In the genomic region with DNA sequence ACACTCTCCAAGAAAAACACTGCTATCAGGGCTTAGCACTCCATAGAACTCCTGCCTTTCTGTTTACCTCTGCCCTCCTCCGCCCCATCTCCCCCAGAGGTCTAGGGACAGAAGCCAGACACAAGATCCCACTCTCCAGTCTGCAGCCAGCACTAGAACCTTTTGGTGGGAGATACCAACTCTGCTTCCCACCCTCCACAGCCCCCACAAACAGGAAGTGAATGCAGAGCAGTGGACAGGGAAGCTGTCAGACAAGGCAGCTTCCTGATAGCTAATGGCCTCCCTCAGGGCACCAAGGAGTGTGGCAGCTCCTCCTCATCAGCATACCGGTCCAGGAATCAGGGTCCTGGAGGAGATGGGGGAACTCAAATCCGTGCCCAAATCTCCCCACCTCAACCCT, we compare ENCODE assay signal across 25 cellular contexts. TPM values are rescaled to one million over a fixed set of nuclear protein-coding genes. Genes with fewer than 3 reads are reported as not detected.
DNase-seq lines count a peak whose midpoint lies in the region; ATAC-seq, FAIRE-seq and TF ChIP-seq lines count a peak whose summit lies in the region.
"Had no signal": no experiment of that assay in that cellular context is flagged by ENCODE, and none has a peak within 500 bp of the region (broad histone marks: within the 10 kb centered on the region; RNA-seq: fewer than 3 reads in every experiment).

No MANE protein-coding gene starts in this region.

- H4K91ac ChIP-seq in trophoblast cell (ENCODE audit: low read depth, low read length), result no peak overlapping the region

- no peak for FAIRE-seq in K562 (lab: Jason Lieb, UNC)

- DNase-seq in activated naive CD4-positive, alpha-beta T cell treated with anti-CD3 and anti-CD28 coated beads, Interleukin-2, amount 10 ng/mL, durations not matched to agents 7 days and 5 days, result no peak
- DNase-seq in NOMO-1 treated with DMSO at 0.1 percent for 48 hours (lab: John Stamatoyannopoulos, UW; ENCODE audit: unreplicated experiment) (peak; percentile 17), K562 (ENCODE audit: extremely low read depth in 1 of 4, low spot score in 3 of 4) (peak in 1 of 4 experiments; percentile 8), trophoblast cell (no peak), putamen (ENCODE audit: low spot score) (no peak), Calu3 (no peak)
- DNase-seq: activated CD4-positive, alpha-beta T cell treated with anti-CD3 and anti-CD28 coated beads for 48 hours; kidney glomerular epithelial cell; mesenchymal stem cell; NCI-H1417; NCI-H774 had no signal

- H3K4me1 ChIP-seq in K562 (replicated peaks in 1 of 2; ENCODE audit: control insufficient read depth in 2 of 2, insufficient read depth in 2 of 2, low read length in 2 of 2) (peaks cover 0 to 15% of the 10 kb centered on the region in 2 experiments; a peak in 3 of 5 replicates), trophoblast cell (ENCODE audit: control insufficient read depth in 1 of 2, insufficient read depth in 2 of 2, low read length in 2 of 2) (no peaks in the 10 kb centered on the region)

- no peak overlapping the region for H2BK12ac ChIP-seq in trophoblast cell (ENCODE audit: low read length)

- peak overlapping the region; percentile 6 for H4K12ac ChIP-seq in trophoblast cell (ENCODE audit: low read depth, low read length)

- H3K18ac ChIP-seq in trophoblast cell (ENCODE audit: low read length), result no peak overlapping the region

- H3K9me3 Mint-ChIP-seq in activated naive CD4-positive, alpha-beta T cell treated with anti-CD3 and anti-CD28 coated beads, Interleukin-2, amount 50 U/mL, for 24 hours, result no peaks in the 10 kb centered on the region
- H3K9me3 Mint-ChIP-seq in activated naive CD4-positive, alpha-beta T cell treated with anti-CD3 and anti-CD28 coated beads, Interleukin-2, amount 10 ng/mL, durations not matched to agents 7 days and 5 days, result no peaks in the 10 kb centered on the region
- no peaks in the 10 kb centered on the region for H3K9me3 Mint-ChIP-seq in Calu3 (ENCODE audit: low read depth, unreplicated experiment)
- H3K9me3 Mint-ChIP-seq: activated T-helper 17 cell treated with anti-CD3 and anti-CD28 coated beads, Interleukin-2, amount 50 U/mL, for 72 hours; dendritic cell treated with granulocyte-macrophage colony-stimulating factor and Interleukin-4, amounts not matched to agents 40 ng/mL and 50 ng/mL, for 4 days; natural killer cell treated with Interleukin-12 subunit alpha and Interleukin-12 subunit beta and Interleukin-15 and Interleukin-18, amount 100 ng/mL, for 72 hours had no signal

- H3K79me1 ChIP-seq in trophoblast cell (ENCODE audit: low read length), result no peaks in the 10 kb centered on the region

- H2AFZ ChIP-seq in K562 (ENCODE audit: low read depth, low read length), result no peak overlapping the region; the same call in 1 of the 2 replicates
- no peak overlapping the region for H2AFZ ChIP-seq in trophoblast cell (ENCODE audit: insufficient read depth, low read length, poor library complexity)

- intact Hi-C loops in K562 (cut with micrococcal nuclease) (no loop called here), Calu3 (cut with micrococcal nuclease; ENCODE audit: unreplicated experiment) (no loop called here)

- H3K9me3 ChIP-seq in K562 (replicated peaks; ENCODE audit: control insufficient read depth, insufficient read depth, low read depth, low read length), result no peaks in the 10 kb centered on the region
- H3K9me3 ChIP-seq in trophoblast cell (ENCODE audit: insufficient read depth, low read depth, low read length), result no peaks in the 10 kb centered on the region
- H3K9me3 ChIP-seq: breast epithelium, spleen had no signal

- H4K20me1 ChIP-seq in K562 (replicated peaks; ENCODE audit: control insufficient read depth, insufficient read depth, low read length), result no peaks in the 10 kb centered on the region

- H3K4me3 ChIP-seq in K562 (no peak overlapping the region), trophoblast cell (ENCODE audit: low read depth, low read length) (no peak overlapping the region)
- H3K4me3 ChIP-seq: breast epithelium, spleen had no signal

- POLR2A ChIA-PET in K562 (lab: Yijun Ruan, JAX), result interaction anchor here (0.7 to 0.8 kb wide), 3 partner anchors 11 to 22 kb away, joined by 3 to 4 read pairs (median 3); no protein-coding TSS in a partner anchor

- no peak for TF ChIP-seq RAD21 in K562 (CRISPR knock-in tag; conservative IDR thresholded peaks at IDR 0.05 in 1 of 2, IDR thresholded peaks at IDR 0.05 in 1 of 2)

- peak overlapping the region; percentile 26 for H3K27ac Mint-ChIP-seq in activated naive CD4-positive, alpha-beta T cell treated with anti-CD3 and anti-CD28 coated beads, Interleukin-2, amount 50 U/mL, for 24 hours
- no peak overlapping the region for H3K27ac Mint-ChIP-seq in activated naive CD4-positive, alpha-beta T cell treated with anti-CD3 and anti-CD28 coated beads, Interleukin-2, amount 10 ng/mL, durations not matched to agents 7 days and 5 days
- H3K27ac Mint-ChIP-seq in Calu3 (ENCODE audit: unreplicated experiment), result no peak overlapping the region
- H3K27ac Mint-ChIP-seq: activated T-helper 17 cell treated with anti-CD3 and anti-CD28 coated beads, Interleukin-2, amount 50 U/mL, for 72 hours; dendritic cell treated with granulocyte-macrophage colony-stimulating factor and Interleukin-4, amounts not matched to agents 40 ng/mL and 50 ng/mL, for 4 days; natural killer cell treated with Interleukin-12 subunit alpha and Interleukin-12 subunit beta and Interleukin-15 and Interleukin-18, amount 100 ng/mL, for 72 hours; progenitor cell of endocrine pancreas had no signal

- H3K9me1 ChIP-seq in K562 (ENCODE audit: control insufficient read depth, insufficient read depth, low read length), result no peaks in the 10 kb centered on the region

- no peak overlapping the region for H3K14ac ChIP-seq in trophoblast cell (ENCODE audit: low read length)

- no peak overlapping the region for H2AK5ac ChIP-seq in trophoblast cell (ENCODE audit: low read length)

- no peak overlapping the region for H2BK120ac ChIP-seq in trophoblast cell (ENCODE audit: insufficient read depth, low read length, poor library complexity)

- peaks cover 4% of the 10 kb centered on the region for H3K4me1 Mint-ChIP-seq in activated naive CD4-positive, alpha-beta T cell treated with anti-CD3 and anti-CD28 coated beads, Interleukin-2, amount 50 U/mL, for 24 hours
- peaks cover 4% of the 10 kb centered on the region for H3K4me1 Mint-ChIP-seq in activated naive CD4-positive, alpha-beta T cell treated with anti-CD3 and anti-CD28 coated beads, Interleukin-2, amount 10 ng/mL, durations not matched to agents 7 days and 5 days
- H3K4me1 Mint-ChIP-seq in Calu3 (ENCODE audit: low read depth, unreplicated experiment), result peaks cover 9% of the 10 kb centered on the region
- H3K4me1 Mint-ChIP-seq: activated T-helper 17 cell treated with anti-CD3 and anti-CD28 coated beads, Interleukin-2, amount 50 U/mL, for 72 hours had no signal

- H3K4me2 ChIP-seq in K562 (ENCODE audit: insufficient read depth, low read length) (no peak overlapping the region), trophoblast cell (ENCODE audit: low read length) (no peak overlapping the region)
- H3K4me2 ChIP-seq: KMS-11 had no signal

- H3K36me3 ChIP-seq in K562 (ENCODE audit: control insufficient read depth, insufficient read depth, low read length) (no peaks in the 10 kb centered on the region), trophoblast cell (ENCODE audit: control insufficient read depth in 1 of 2, insufficient read depth in 2 of 2, low read length in 2 of 2) (no peaks in the 10 kb centered on the region)
- H3K36me3 ChIP-seq: breast epithelium, spleen had no signal

- peaks cover 25% of the 10 kb centered on the region for H3K27me3 Mint-ChIP-seq in activated naive CD4-positive, alpha-beta T cell treated with anti-CD3 and anti-CD28 coated beads, Interleukin-2, amount 50 U/mL, for 24 hours
- peaks cover 96% of the 10 kb centered on the region for H3K27me3 Mint-ChIP-seq in activated naive CD4-positive, alpha-beta T cell treated with anti-CD3 and anti-CD28 coated beads, Interleukin-2, amount 10 ng/mL, durations not matched to agents 7 days and 5 days
- H3K27me3 Mint-ChIP-seq in Calu3 (ENCODE audit: unreplicated experiment), result peaks cover 54% of the 10 kb centered on the region

- no peak overlapping the region for H3K23ac ChIP-seq in trophoblast cell (ENCODE audit: low read length)

- in situ Hi-C loops in K562 (cut with MboI), result no loop called here

- ATAC-seq in K562, result no peak
- ATAC-seq in GM19463 (IDR thresholded peaks at IDR 0.05; ENCODE audit: unreplicated experiment), result no peak
- ATAC-seq: activated T-helper 17 cell treated with anti-CD3 and anti-CD28 coated beads, Interleukin-2, amount 50 U/mL, for 72 hours; natural killer cell treated with Interleukin-12 subunit alpha and Interleukin-12 subunit beta and Interleukin-15 and Interleukin-18, amount 100 ng/mL, for 72 hours; SK-N-SH treated with all-trans-retinoic acid at 6 μM for 48 hours had no signal

- no peaks in the 10 kb centered on the region for H3K79me2 ChIP-seq in K562 (ENCODE audit: control insufficient read depth, insufficient read depth, low read length)
- no peaks in the 10 kb centered on the region for H3K79me2 ChIP-seq in trophoblast cell (ENCODE audit: control insufficient read depth, insufficient read depth, low read length, poor library complexity)

- peak overlapping the region; percentile 36 for H4K8ac ChIP-seq in trophoblast cell (ENCODE audit: low read depth, low read length)

- H3K9ac ChIP-seq in K562 (ENCODE audit: insufficient read depth in 1 of 2, low read depth in 2 of 2, low read length in 2 of 2), result no peak overlapping the region
- H3K9ac ChIP-seq in trophoblast cell (ENCODE audit: low read length), result no peak overlapping the region
- H3K9ac ChIP-seq: KMS-11 had no signal

- no peaks in the 10 kb centered on the region for H3K36me3 Mint-ChIP-seq in activated naive CD4-positive, alpha-beta T cell treated with anti-CD3 and anti-CD28 coated beads, Interleukin-2, amount 50 U/mL, for 24 hours
- no peaks in the 10 kb centered on the region for H3K36me3 Mint-ChIP-seq in activated naive CD4-positive, alpha-beta T cell treated with anti-CD3 and anti-CD28 coated beads, Interleukin-2, amount 10 ng/mL, durations not matched to agents 7 days and 5 days
- H3K36me3 Mint-ChIP-seq in Calu3 (ENCODE audit: insufficient read depth, unreplicated experiment), result peaks cover 12% of the 10 kb centered on the region
- H3K36me3 Mint-ChIP-seq: natural killer cell treated with Interleukin-12 subunit alpha and Interleukin-12 subunit beta and Interleukin-15 and Interleukin-18, amount 100 ng/mL, for 72 hours had no signal

- no peak for TF ChIP-seq POLR2A in K562 (conservative IDR thresholded peaks at IDR 0.05)

- no peak for TF ChIP-seq EP300 in K562 (IDR thresholded peaks at IDR 0.05; ENCODE audit: low read length)

- no peak overlapping the region for H2BK5ac ChIP-seq in trophoblast cell (ENCODE audit: low read depth, low read length, poor library complexity)

- H3K4ac ChIP-seq in trophoblast cell (ENCODE audit: low read depth, low read length), result no peak overlapping the region

- no TSS peak for BruUV-seq in K562 (replicated peaks; lab: Mats Ljungman, UMichigan)
- BruUV-seq in Calu3 (replicated peaks; lab: Mats Ljungman, UMichigan), result no TSS peak

- CTCF ChIA-PET in activated naive CD4-positive, alpha-beta T cell treated with anti-CD3 and anti-CD28 coated beads, Interleukin-2, amount 10 ng/mL, durations not matched to agents 7 days and 5 days (lab: Charles Lee), result interaction anchor here (2.8 to 6.5 kb wide), 2 partner anchors 22 to 24 kb away, joined by 19 to 96 read pairs; no protein-coding TSS in a partner anchor
- CTCF ChIA-PET in K562 (lab: Yijun Ruan, JAX; ENCODE audit: low intra/inter-chr PET ratio), result no interaction called here
- CTCF ChIA-PET in Calu3 (lab: Charles Lee), result no interaction called here

- no peak overlapping the region for H3K27ac ChIP-seq in K562 (ENCODE audit: extremely low read depth, low read depth, low read length)
- no peak overlapping the region for H3K27ac ChIP-seq in trophoblast cell (ENCODE audit: low read depth, low read length)
- H3K27ac ChIP-seq: KMS-11, spleen had no signal

- no peak for TF ChIP-seq CTCF in K562 (IDR thresholded peaks at IDR 0.05 in 2 of 3, conservative IDR thresholded peaks at IDR 0.05 in 1 of 3; ENCODE audit: insufficient read depth in 2 of 3, low read depth in 1 of 3, low read length in 3 of 3)
- TF ChIP-seq CTCF in Calu3 (IDR thresholded peaks at IDR 0.05; ENCODE audit: unreplicated experiment), result no peak

- H3K4me3 Mint-ChIP-seq in activated naive CD4-positive, alpha-beta T cell treated with anti-CD3 and anti-CD28 coated beads, Interleukin-2, amount 50 U/mL, for 24 hours, result no peak overlapping the region
- no peak overlapping the region for H3K4me3 Mint-ChIP-seq in activated naive CD4-positive, alpha-beta T cell treated with anti-CD3 and anti-CD28 coated beads, Interleukin-2, amount 10 ng/mL, durations not matched to agents 7 days and 5 days
- H3K4me3 Mint-ChIP-seq in Calu3 (ENCODE audit: low read depth, unreplicated experiment), result no peak overlapping the region
- H3K4me3 Mint-ChIP-seq: dendritic cell treated with granulocyte-macrophage colony-stimulating factor and Interleukin-4, amounts not matched to agents 40 ng/mL and 50 ng/mL, for 4 days; natural killer cell treated with Interleukin-12 subunit alpha and Interleukin-12 subunit beta and Interleukin-15 and Interleukin-18, amount 100 ng/mL, for 72 hours had no signal

- H3K27me3 ChIP-seq in K562 (ENCODE audit: control insufficient read depth in 2 of 2, insufficient read depth in 2 of 2, low read length in 2 of 2) (peaks cover 19 to 76% of the 10 kb centered on the region in 2 experiments; a peak in 4 of 5 replicates), trophoblast cell (ENCODE audit: insufficient read depth, low read length) (peaks cover 30% of the 10 kb centered on the region)

- whole genome bisulfite sequencing in K562 (ENCODE audit: insufficient coverage, low coverage, missing lambda C conversion rate), result 12% methylated on average over 3 of the region's 3 CpGs
- no CpG with 5 or more reads among the region's 3 CpGs for whole genome bisulfite sequencing in trophoblast cell (ENCODE audit: extremely low coverage, insufficient coverage, insufficient read length)

RNA-seq across cellular contexts. Expression of a gene that starts 5.1 kb away (rescaled TPM):
- total RNA-seq in K562 (2011; cell fraction: chromatin; rRNA removed; ENCODE audit: low replicate concordance), result not detected in 2 replicates
- not detected in 2 replicates for total RNA-seq in K562 (2011; cell fraction: nucleolus; rRNA removed)
- total RNA-seq in K562 (2011; cell fraction: nucleoplasm; rRNA removed), result not detected in 2 replicates
- total RNA-seq in K562 (2014; rRNA removed) (not detected in 2 replicates), K562 (2014; rRNA removed; fragmentation: Illumina TruSeq; extraction: Trizol) (not detected in 2 replicates), K562 (2015; rRNA removed; fragmentation: Illumina TruSeq; extraction: Trizol) (not detected in 2 replicates), K562 (2021) (not detected in 2 replicates), Calu3 (2022) (not detected in 2 replicates)
- polyA plus RNA-seq in K562 (2011; rRNA removed) (0.03 and 0.04 TPM in 2 replicates), K562 (2014; fragmentation: Illumina TruSeq; extraction: Trizol) (not detected in 2 replicates), K562 (2014; fragmentation: Nextera tagmentation; extraction: Ambion mirVana) (not detected), K562 (2014; rRNA removed) (not detected in 2 replicates)
- polyA plus RNA-seq in K562 (2011; cell fraction: cytosol; rRNA removed), result 0.01 TPM in 1 of 2 replicates, not detected in the other
- polyA plus RNA-seq in K562 (2011; cell fraction: nucleus; rRNA removed), result 0.07 TPM in 1 of 2 replicates, not detected in the other
- polyA plus RNA-seq in K562 (2012), result 0.07 TPM in 1 of 2 replicates, not detected in the other
- not detected in 2 replicates for polyA minus RNA-seq in K562 (2011; rRNA and poly(A)+ RNA removed)
- not detected in 2 replicates for polyA minus RNA-seq in K562 (2011; cell fraction: cytosol; rRNA and poly(A)+ RNA removed)
- not detected in 2 replicates for polyA minus RNA-seq in K562 (2011; cell fraction: nucleus; rRNA and poly(A)+ RNA removed)
- 0.04 and 0.06 TPM in 2 replicates for polyA plus RNA-seq in trophoblast cell (2013)
- total RNA-seq: fibroblast of villous mesenchyme; natural killer cell treated with Interleukin-12 subunit alpha and Interleukin-12 subunit beta and Interleukin-15 and Interleukin-18, amount 100 ng/mL, for 72 hours; progenitor cell of endocrine pancreas; RPMI7951 had no signal

RNA-seq across cellular contexts. Expression of a gene that starts 28.9 kb away (rescaled TPM):
- not detected in 2 replicates for total RNA-seq in K562 (2011; cell fraction: chromatin; rRNA removed; ENCODE audit: low replicate concordance)
- not detected in 2 replicates for total RNA-seq in K562 (2011; cell fraction: nucleolus; rRNA removed)
- not detected in 2 replicates for total RNA-seq in K562 (2011; cell fraction: nucleoplasm; rRNA removed)
- not detected in 2 replicates for total RNA-seq in K562 (2014; rRNA removed)
- not detected in 2 replicates for total RNA-seq in K562 (2014; rRNA removed; fragmentation: Illumina TruSeq; extraction: Trizol)
- not detected in 2 replicates for total RNA-seq in K562 (2015; rRNA removed; fragmentation: Illumina TruSeq; extraction: Trizol)
- not detected in 2 replicates for total RNA-seq in K562 (2021)
- not detected in 2 replicates for polyA plus RNA-seq in K562 (2011; rRNA removed)
- polyA plus RNA-seq in K562 (2011; cell fraction: cytosol; rRNA removed), result not detected in 2 replicates
- not detected in 2 replicates for polyA plus RNA-seq in K562 (2011; cell fraction: nucleus; rRNA removed)
- not detected in 2 replicates for polyA plus RNA-seq in K562 (2012)
- polyA plus RNA-seq in K562 (2014; fragmentation: Illumina TruSeq; extraction: Trizol), result not detected in 2 replicates
- polyA plus RNA-seq in K562 (2014; fragmentation: Nextera tagmentation; extraction: Ambion mirVana), result not detected
- not detected in 2 replicates for polyA plus RNA-seq in K562 (2014; rRNA removed)
- not detected in 2 replicates for polyA minus RNA-seq in K562 (2011; rRNA and poly(A)+ RNA removed)
- polyA minus RNA-seq in K562 (2011; cell fraction: cytosol; rRNA and poly(A)+ RNA removed), result not detected in 2 replicates
- polyA minus RNA-seq in K562 (2011; cell fraction: nucleus; rRNA and poly(A)+ RNA removed), result not detected in 2 replicates
- not detected in 2 replicates for polyA plus RNA-seq in trophoblast cell (2013)
- total RNA-seq in Calu3 (2022), result not detected in 2 replicates
- total RNA-seq: A172; fibroblast of villous mesenchyme; natural killer cell treated with Interleukin-12 subunit alpha and Interleukin-12 subunit beta and Interleukin-15 and Interleukin-18, amount 100 ng/mL, for 72 hours; RPMI7951 had no signal
- polyA plus RNA-seq: BJ had no signal
